ENCODE assay signal across 8 cellular contexts in genomic region chr14:88005050-88005481, GRCh38. TPM values are rescaled to one million over a fixed set of nuclear protein-coding genes. Genes with fewer than 3 reads are reported as not detected.
A peak's percentile ranks its signal among the peaks of the same experiment; 100 is the strongest.
DNase-seq lines count a peak whose midpoint lies in the region; ATAC-seq and TF ChIP-seq lines count a peak whose summit lies in the region.

TSS of gene GPR65 (plus strand) at chr14:88005135. CDS start at chr14:88010848, 5,713 bp downstream.

- POLR2A ChIA-PET in activated CD4-positive, alpha-beta memory T cell treated with anti-CD3 and anti-CD28 coated beads for 36 hours (lab: Charles Lee) = interaction anchor here (1.1 to 4.5 kb wide), 3 partner anchors 11 to 39 kb away, joined by 3 to 88 read pairs (median 3); partner anchors contain the start of gene GALC
- POLR2A ChIA-PET in Caco-2 (lab: Charles Lee) = no interaction called here

- peaks cover 47% of the 10 kb centered on the region for H3K4me1 Mint-ChIP-seq in activated CD4-positive, alpha-beta memory T cell treated with anti-CD3 and anti-CD28 coated beads for 36 hours (ENCODE audit: low read depth)
- H3K4me1 Mint-ChIP-seq in natural killer cell (peaks cover 57 to 68% of the 10 kb centered on the region in 2 donors), Caco-2 (ENCODE audit: low read depth, unreplicated experiment) (no peaks in the 10 kb centered on the region)

- intact Hi-C loops in activated CD4-positive, alpha-beta memory T cell treated with anti-CD3 and anti-CD28 coated beads for 36 hours (cut with micrococcal nuclease) = loop anchor here (5.0 to 10.0 kb wide), 4 partner anchors 380 to 1610 kb away; partner anchors contain the start of genes EML5, SPATA7 and ZC3H14
- intact Hi-C loops in natural killer cell (cut with micrococcal nuclease) = no loop called here
- intact Hi-C loops in Caco-2 (cut with micrococcal nuclease; ENCODE audit: unreplicated experiment) = no loop called here

- H3K9me3 Mint-ChIP-seq in activated CD4-positive, alpha-beta memory T cell treated with anti-CD3 and anti-CD28 coated beads for 36 hours = no peaks in the 10 kb centered on the region
- H3K9me3 Mint-ChIP-seq in natural killer cell = no peaks in the 10 kb centered on the region
- H3K9me3 Mint-ChIP-seq in Caco-2 (ENCODE audit: unreplicated experiment) = no peaks in the 10 kb centered on the region

- no TSS peak for BruUV-seq in Caco-2 (replicated peaks; lab: Mats Ljungman, UMichigan)

- TF ChIP-seq CTCF in natural killer cell (IDR thresholded peaks at IDR 0.05) = no peak
- TF ChIP-seq CTCF in Caco-2 (IDR thresholded peaks at IDR 0.05; ENCODE audit: insufficient read depth in 1 of 2, low read depth in 1 of 2, low read length in 1 of 2, severe bottlenecking in 1 of 2, unreplicated experiment in 1 of 2) = no peak

- no peaks in the 10 kb centered on the region for H3K9me3 ChIP-seq in Caco-2

- ATAC-seq in GM19395 (IDR thresholded peaks at IDR 0.05; ENCODE audit: unreplicated experiment) (peak; percentile 65), HG03432 (IDR thresholded peaks at IDR 0.05; ENCODE audit: unreplicated experiment) (peak; percentile 76), natural killer cell (peak; percentile 57 to 76 (median 62))

- no peaks in the 10 kb centered on the region for H3K4me1 ChIP-seq in Caco-2

- H3K27me3 Mint-ChIP-seq in activated CD4-positive, alpha-beta memory T cell treated with anti-CD3 and anti-CD28 coated beads for 36 hours = no peaks in the 10 kb centered on the region
- H3K27me3 Mint-ChIP-seq in natural killer cell (ENCODE audit: low read depth in 2 of 2) = no peaks in the 10 kb centered on the region
- peaks cover 6% of the 10 kb centered on the region for H3K27me3 Mint-ChIP-seq in Caco-2 (ENCODE audit: insufficient read depth, unreplicated experiment)

- peak within 1 kb of the TSS; percentile 75 for H3K4me3 Mint-ChIP-seq in activated CD4-positive, alpha-beta memory T cell treated with anti-CD3 and anti-CD28 coated beads for 36 hours
- peak within 1 kb of the TSS; percentile 84 for H3K4me3 Mint-ChIP-seq in natural killer cell
- no peak within 1 kb of the TSS for H3K4me3 Mint-ChIP-seq in Caco-2 (ENCODE audit: unreplicated experiment)

- peaks cover 14% of the 10 kb centered on the region for H3K36me3 Mint-ChIP-seq in activated CD4-positive, alpha-beta memory T cell treated with anti-CD3 and anti-CD28 coated beads for 36 hours
- H3K36me3 Mint-ChIP-seq in natural killer cell (peaks cover 1% of the 10 kb centered on the region), Caco-2 (ENCODE audit: insufficient read depth, unreplicated experiment) (no peaks in the 10 kb centered on the region)

- DNase-seq in EL = peak; percentile 3
- DNase-seq in activated CD4-positive, alpha-beta memory T cell treated with anti-CD3 and anti-CD28 coated beads for 36 hours = peak; percentile 53
- peak; percentile 29 for DNase-seq in natural killer cell
- DNase-seq in SK-N-DZ (ENCODE audit: low spot score) = no peak
- no peak for DNase-seq in NCI-H187 (lab: John Stamatoyannopoulos, UW)
- DNase-seq in Caco-2 = no peak

- H3K4me3 ChIP-seq in Caco-2 (ENCODE audit: low read depth, low read length) = no peak within 1 kb of the TSS

- H3K27me3 ChIP-seq in Caco-2 (replicated peaks; ENCODE audit: control insufficient read depth, insufficient read depth, low read length) = no peaks in the 10 kb centered on the region

- peak within 1 kb of the TSS; percentile 87 for H3K27ac Mint-ChIP-seq in activated CD4-positive, alpha-beta memory T cell treated with anti-CD3 and anti-CD28 coated beads for 36 hours
- H3K27ac Mint-ChIP-seq in natural killer cell = peak within 1 kb of the TSS; percentile 96 to 98
- H3K27ac Mint-ChIP-seq in Caco-2 (ENCODE audit: unreplicated experiment) = no peak within 1 kb of the TSS

- CTCF ChIA-PET in activated CD4-positive, alpha-beta memory T cell treated with anti-CD3 and anti-CD28 coated beads for 36 hours (lab: Charles Lee) = interaction anchor here (1.1 to 3.2 kb wide), 3 partner anchors 10 to 164 kb away, joined by 4 to 20 read pairs (median 16); partner anchors contain the start of gene GALC
- CTCF ChIA-PET in Caco-2 (lab: Charles Lee) = no interaction called here

- H3K36me3 ChIP-seq in Caco-2 (ENCODE audit: control insufficient read depth, insufficient read depth, low read length) = no peaks in the 10 kb centered on the region

RNA-seq across cellular contexts. Expression of gene GPR65, which starts in this region (rescaled TPM):
- 10 to 100 TPM; 13.4 to 13.7 TPM for total RNA-seq in activated CD4-positive, alpha-beta memory T cell treated with anti-CD3 and anti-CD28 coated beads for 36 hours
- total RNA-seq in natural killer cell (10 to 100 TPM; 37.6 to 47.4 (median 40.3) TPM), Caco-2 (2022) (not detected in 2 replicates)
- not detected in 2 replicates for polyA plus RNA-seq in SK-N-DZ (2014; cell fraction: cytosol; rRNA removed)
- not detected in 2 replicates for polyA plus RNA-seq in SK-N-DZ (2014; cell fraction: nucleus; rRNA removed)

Comparison
In these comparisons a context has a peak if more than half of its experiments do, and no peak if none do; other contexts are left out.
1. RNA of gene GPR65 (total RNA-seq): 37.6 to 47.4 TPM in natural killer cell and 13.4 to 13.7 TPM in activated CD4-positive, alpha-beta memory T cell treated with anti-CD3 and anti-CD28 coated beads for 36 hours; not detected in Caco-2; every median in the first group is over 10 times any median in the second.
2. DNase-seq: peak in EL (single experiment), activated CD4-positive, alpha-beta memory T cell treated with anti-CD3 and anti-CD28 coated beads for 36 hours (single experiment) and natural killer cell (single experiment); none in SK-N-DZ (single experiment), NCI-H187 (0 of 2) and Caco-2 (0 of 2).
3. Peak in every context shown above with its lines, with median percentiles within 50 percentile points of each other: ATAC-seq.